In genomic region chr5:154447074-154447725, GRCh38 we compare ENCODE assay signal across 1 cellular context.
TF ChIP-seq lines count a peak whose summit lies in the region.

No MANE protein-coding gene starts in this region.

TF ChIP-seq in K562, 482 proteins besides CTCF, POLR2A, EP300 and RAD21 (continued from another document):
- no peak for TF ChIP-seq ELK3 (CRISPR knock-in tag; IDR thresholded peaks at IDR 0.05)
- 0 out of 4 replicates have a peak, but pooled peaks of 1 of the 2 experiments have one; percentile 36 for TF ChIP-seq SIN3A (IDR thresholded peaks at IDR 0.05; ENCODE audit: borderline replicate concordance in 2 of 2, control insufficient read depth in 1 of 2, low read depth in 2 of 2, low read length in 2 of 2)
- TF ChIP-seq E2F8 (IDR thresholded peaks at IDR 0.05; ENCODE audit: low read depth, partially characterized antibody) = no peak
- TF ChIP-seq FOXO4 (CRISPR knock-in tag; IDR thresholded peaks at IDR 0.05) = no peak
TF ChIP-seq in K562: peak in this region for 1.
